Comparison of ENCODE assay signal across 18 cellular contexts in the genomic region with DNA sequence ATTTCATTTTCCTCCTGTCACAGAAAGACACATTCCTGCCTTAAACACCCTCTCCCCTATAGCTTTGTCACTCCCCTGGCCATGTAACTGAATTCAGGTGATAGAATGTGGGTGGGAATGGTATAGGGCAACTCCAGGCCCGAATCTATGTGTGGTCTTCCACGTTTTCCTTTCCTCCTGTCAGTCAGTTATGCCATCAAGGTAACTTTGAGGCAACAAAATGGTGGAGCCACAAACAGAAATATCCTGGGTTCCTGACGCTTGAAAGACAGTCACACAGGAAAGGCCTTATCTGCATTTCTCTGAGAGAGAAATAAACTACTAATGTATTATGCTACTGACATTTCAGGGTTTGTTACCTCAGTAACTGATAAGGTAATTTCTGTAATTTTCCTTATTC.
A peak's percentile ranks its signal among the peaks of the same experiment; 100 is the strongest.
DNase-seq lines count a peak whose midpoint lies in the region; ATAC-seq and TF ChIP-seq lines count a peak whose summit lies in the region.
"Had no signal": no experiment of that assay in that cellular context is flagged by ENCODE, and none has a peak within 500 bp of the region (broad histone marks: within the 10 kb centered on the region; RNA-seq: fewer than 3 reads in every experiment).

No MANE protein-coding gene starts in this region.

- no peaks in the 10 kb centered on the region for H3K4me1 Mint-ChIP-seq in WTC11
- H3K4me1 Mint-ChIP-seq: B cell had no signal

- H3K27ac Mint-ChIP-seq in WTC11, result no peak overlapping the region
- H3K27ac Mint-ChIP-seq: B cell; CD4-positive, alpha-beta T cell; CD8-positive, alpha-beta T cell had no signal

- H3K27me3 ChIP-seq in cardiac muscle cell (no peaks in the 10 kb centered on the region), mesenchymal stem cell (ENCODE audit: control insufficient read depth in 1 of 2, insufficient read depth in 1 of 2, low read length in 2 of 2) (no peaks in the 10 kb centered on the region)
- H3K27me3 ChIP-seq: BLaER1 treated with 17β-estradiol and CSF1 and Interleukin-3, amounts not matched to agents 10 nM and 100 nM had no signal

- H2BK15ac ChIP-seq in mesenchymal stem cell (ENCODE audit: low read depth, poor library complexity, severe bottlenecking), result no peak overlapping the region

- H2BK12ac ChIP-seq in mesenchymal stem cell (ENCODE audit: low read length in 2 of 2), result peak overlapping the region in 1 of 2 experiments; percentile 63

- POLR2A ChIA-PET in WTC11 (lab: Charles Lee), result no interaction called here

- H4K8ac ChIP-seq in mesenchymal stem cell (ENCODE audit: low read length), result peak overlapping the region; percentile 27

- no peak for TF ChIP-seq CTCF in cardiac muscle cell (IDR thresholded peaks at IDR 0.05; ENCODE audit: low read depth, low read length)
- no peak for TF ChIP-seq CTCF in WTC11 (IDR thresholded peaks at IDR 0.05)

- H3K18ac ChIP-seq in mesenchymal stem cell (ENCODE audit: low read depth in 1 of 2, low read length in 2 of 2), result peak overlapping the region in 1 of 2 experiments; percentile 76

- no peaks in the 10 kb centered on the region for H3K9me3 ChIP-seq in cardiac muscle cell (ENCODE audit: low read depth)
- no peaks in the 10 kb centered on the region for H3K9me3 ChIP-seq in mesenchymal stem cell (ENCODE audit: control insufficient read depth, low read length)
- H3K9me3 ChIP-seq: A549; BLaER1 treated with 17β-estradiol and CSF1 and Interleukin-3, amounts not matched to agents 10 nM and 100 nM; Caco-2 had no signal

- H3K14ac ChIP-seq in mesenchymal stem cell (ENCODE audit: low read length in 2 of 2), result no peak overlapping the region

- H3K27me3 Mint-ChIP-seq in WTC11 (ENCODE audit: low read depth), result no peaks in the 10 kb centered on the region
- H3K27me3 Mint-ChIP-seq: CD4-positive, alpha-beta T cell had no signal

- H2AK5ac ChIP-seq in mesenchymal stem cell (ENCODE audit: low read length, severe bottlenecking), result no peak overlapping the region

- H3K4me2 ChIP-seq in mesenchymal stem cell (ENCODE audit: low read length, poor library complexity, severe bottlenecking), result no peak overlapping the region
- H3K4me2 ChIP-seq: A549; BLaER1 treated with 17β-estradiol and CSF1 and Interleukin-3, amounts not matched to agents 10 nM and 100 nM had no signal

- H3K36me3 ChIP-seq in cardiac muscle cell, result no peaks in the 10 kb centered on the region
- no peaks in the 10 kb centered on the region for H3K36me3 ChIP-seq in mesenchymal stem cell (ENCODE audit: control insufficient read depth in 1 of 2, insufficient read depth in 2 of 2, low read depth in 1 of 2, low read length in 2 of 2)
- H3K36me3 ChIP-seq: BLaER1 treated with 17β-estradiol and CSF1 and Interleukin-3, amounts not matched to agents 10 nM and 100 nM had no signal

- no peak overlapping the region for H3K4ac ChIP-seq in mesenchymal stem cell (ENCODE audit: low read depth in 1 of 2, low read length in 2 of 2)

- H3K4me1 ChIP-seq in cardiac muscle cell (ENCODE audit: low read depth), result peaks cover 36% of the 10 kb centered on the region
- no peaks in the 10 kb centered on the region for H3K4me1 ChIP-seq in mesenchymal stem cell (ENCODE audit: control insufficient read depth, insufficient read depth, low read depth, low read length)
- H3K4me1 ChIP-seq: A549; BLaER1 treated with 17β-estradiol and CSF1 and Interleukin-3, amounts not matched to agents 10 nM and 100 nM; Caco-2 had no signal

- no peaks in the 10 kb centered on the region for H3K36me3 Mint-ChIP-seq in WTC11
- H3K36me3 Mint-ChIP-seq: CD8-positive, alpha-beta T cell had no signal

- no peak overlapping the region for H3K4me3 Mint-ChIP-seq in WTC11
- H3K4me3 Mint-ChIP-seq: B cell; CD4-positive, alpha-beta T cell; CD8-positive, alpha-beta T cell had no signal

- ATAC-seq in Right ventricle myocardium inferior, result no peak
- no peak for ATAC-seq in WTC11
- ATAC-seq: A549; CD8-positive, alpha-beta T cell had no signal

- no peaks in the 10 kb centered on the region for H3K9me3 Mint-ChIP-seq in WTC11
- H3K9me3 Mint-ChIP-seq: CD4-positive, alpha-beta T cell; CD8-positive, alpha-beta T cell had no signal

- 78% methylated on average over 3 of the region's 3 CpGs for WGBS in mesenchymal stem cell

- peak overlapping the region; percentile 49 for H3K27ac ChIP-seq in cardiac muscle cell
- H3K27ac ChIP-seq in mesenchymal stem cell (ENCODE audit: low read length, poor library complexity, severe bottlenecking), result no peak overlapping the region
- H3K27ac ChIP-seq: 22Rv1; A549; BLaER1 treated with 17β-estradiol and CSF1 and Interleukin-3, amounts not matched to agents 10 nM and 100 nM; C4-2B had no signal

- intact Hi-C loops in Right ventricle myocardium inferior (cut with DNase I), result no loop called here

- CTCF ChIA-PET in WTC11 (lab: Charles Lee), result no interaction called here

- no peak overlapping the region for H2BK120ac ChIP-seq in mesenchymal stem cell (ENCODE audit: low read depth, low read length)

- no peak overlapping the region for H2BK5ac ChIP-seq in mesenchymal stem cell (ENCODE audit: low read depth, low read length, poor library complexity, severe bottlenecking)

- no peaks in the 10 kb centered on the region for H3K79me1 ChIP-seq in mesenchymal stem cell (replicated peaks; ENCODE audit: low read length, poor library complexity, severe bottlenecking)

- H3K23ac ChIP-seq in mesenchymal stem cell (ENCODE audit: low read length in 2 of 2), result no peak overlapping the region

- H2AFZ ChIP-seq in mesenchymal stem cell (ENCODE audit: low read depth, low read length), result no peak overlapping the region

- no peak for DNase-seq in cardiac muscle cell (ENCODE audit: low read depth in 1 of 2, low spot score in 1 of 2)
- DNase-seq in Right ventricle myocardium inferior (ENCODE audit: missing footprints), result no peak
- DNase-seq in WTC11 (ENCODE audit: low spot score), result no peak
- DNase-seq in mesenchymal stem cell, result no peak
- DNase-seq in stimulated activated CD4-positive, alpha-beta T cell treated with anti-CD3 and anti-CD28 coated beads, Interleukin-4, amount 100 ng/mL, for 1 hour, result no peak
- DNase-seq in dermis blood vessel endothelial cell, result no peak
- DNase-seq: AML-193; Caco-2; Calu3; CD4-positive, alpha-beta T cell; CD8-positive, alpha-beta T cell; DMS79 treated with DMSO at 0.1 percent for 48 hours; GF-D8 had no signal

- no peak overlapping the region for H3K9ac ChIP-seq in mesenchymal stem cell (ENCODE audit: low read length)
- H3K9ac ChIP-seq: BLaER1 treated with 17β-estradiol and CSF1 and Interleukin-3, amounts not matched to agents 10 nM and 100 nM had no signal

- no peak overlapping the region for H3K4me3 ChIP-seq in cardiac muscle cell
- no peak overlapping the region for H3K4me3 ChIP-seq in mesenchymal stem cell (ENCODE audit: insufficient read depth in 1 of 2, low read depth in 1 of 2, low read length in 2 of 2)
- H3K4me3 ChIP-seq: A549; BLaER1 treated with 17β-estradiol and CSF1 and Interleukin-3, amounts not matched to agents 10 nM and 100 nM had no signal

- H4K91ac ChIP-seq in mesenchymal stem cell (ENCODE audit: low read length), result no peak overlapping the region

TF ChIP-seq in WTC11, 78 proteins besides CTCF, POLR2A, EP300 and RAD21:
- TF ChIP-seq, protein P1, sequence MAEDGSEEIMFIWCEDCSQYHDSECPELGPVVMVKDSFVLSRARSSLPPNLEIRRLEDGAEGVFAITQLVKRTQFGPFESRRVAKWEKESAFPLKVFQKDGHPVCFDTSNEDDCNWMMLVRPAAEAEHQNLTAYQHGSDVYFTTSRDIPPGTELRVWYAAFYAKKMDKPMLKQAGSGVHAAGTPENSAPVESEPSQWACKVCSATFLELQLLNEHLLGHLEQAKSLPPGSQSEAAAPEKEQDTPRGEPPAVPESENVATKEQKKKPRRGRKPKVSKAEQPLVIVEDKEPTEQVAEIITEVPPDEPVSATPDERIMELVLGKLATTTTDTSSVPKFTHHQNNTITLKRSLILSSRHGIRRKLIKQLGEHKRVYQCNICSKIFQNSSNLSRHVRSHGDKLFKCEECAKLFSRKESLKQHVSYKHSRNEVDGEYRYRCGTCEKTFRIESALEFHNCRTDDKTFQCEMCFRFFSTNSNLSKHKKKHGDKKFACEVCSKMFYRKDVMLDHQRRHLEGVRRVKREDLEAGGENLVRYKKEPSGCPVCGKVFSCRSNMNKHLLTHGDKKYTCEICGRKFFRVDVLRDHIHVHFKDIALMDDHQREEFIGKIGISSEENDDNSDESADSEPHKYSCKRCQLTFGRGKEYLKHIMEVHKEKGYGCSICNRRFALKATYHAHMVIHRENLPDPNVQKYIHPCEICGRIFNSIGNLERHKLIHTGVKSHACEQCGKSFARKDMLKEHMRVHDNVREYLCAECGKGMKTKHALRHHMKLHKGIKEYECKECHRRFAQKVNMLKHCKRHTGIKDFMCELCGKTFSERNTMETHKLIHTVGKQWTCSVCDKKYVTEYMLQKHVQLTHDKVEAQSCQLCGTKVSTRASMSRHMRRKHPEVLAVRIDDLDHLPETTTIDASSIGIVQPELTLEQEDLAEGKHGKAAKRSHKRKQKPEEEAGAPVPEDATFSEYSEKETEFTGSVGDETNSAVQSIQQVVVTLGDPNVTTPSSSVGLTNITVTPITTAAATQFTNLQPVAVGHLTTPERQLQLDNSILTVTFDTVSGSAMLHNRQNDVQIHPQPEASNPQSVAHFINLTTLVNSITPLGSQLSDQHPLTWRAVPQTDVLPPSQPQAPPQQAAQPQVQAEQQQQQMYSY (CRISPR knock-in tag; IDR thresholded peaks at IDR 0.05), result peak; percentile 58
- TF ChIP-seq HMGA2 (CRISPR knock-in tag; IDR thresholded peaks at IDR 0.05) (no peak), CREM (CRISPR knock-in tag; IDR thresholded peaks at IDR 0.05) (no peak)
